Comparison of ENCODE assay signal across 8 cellular contexts in the genomic region with DNA sequence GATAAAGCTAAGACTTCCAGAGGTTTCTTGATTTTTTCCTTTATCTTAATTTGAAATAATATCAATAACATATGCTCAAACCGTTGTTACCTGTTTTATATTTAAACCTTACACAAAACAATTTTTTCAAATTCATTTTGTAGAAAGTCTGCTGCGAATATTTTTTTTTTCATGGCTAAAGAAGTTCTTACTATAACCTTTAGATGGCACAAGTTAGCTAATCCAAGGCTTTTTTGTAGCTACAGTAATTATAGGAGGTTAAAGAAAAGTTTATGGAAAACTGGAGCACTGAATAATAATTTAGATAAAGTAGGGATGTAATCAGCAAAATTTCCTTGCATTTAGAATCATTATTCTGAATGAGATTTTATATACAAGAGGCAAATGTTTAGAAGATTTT.
A peak's percentile ranks its signal among the peaks of the same experiment; 100 is the strongest.
DNase-seq lines count a peak whose midpoint lies in the region; ATAC-seq and TF ChIP-seq lines count a peak whose summit lies in the region.

No MANE protein-coding gene starts in this region.

- no peak overlapping the region for H3K27ac ChIP-seq in lower lobe of right lung

- H3F3A ChIP-seq in Loucy (ENCODE audit: low read depth) = no peaks in the 10 kb centered on the region

- no peaks in the 10 kb centered on the region for H3K4me1 ChIP-seq in Loucy (ENCODE audit: insufficient read depth, low read length, poor library complexity, severe bottlenecking)
- H3K4me1 ChIP-seq in lower lobe of right lung = peaks cover 10% of the 10 kb centered on the region

- H3K27me3 ChIP-seq in Loucy (ENCODE audit: insufficient read depth, low read length, poor library complexity, severe bottlenecking) = no peaks in the 10 kb centered on the region
- H3K27me3 ChIP-seq in lower lobe of right lung (ENCODE audit: low read depth) = no peaks in the 10 kb centered on the region

- no peaks in the 10 kb centered on the region for H3K79me2 ChIP-seq in Loucy (ENCODE audit: insufficient read depth, low read length)

- no peak overlapping the region for H3K9ac ChIP-seq in Loucy (ENCODE audit: low read depth, low read length, poor library complexity, severe bottlenecking)

- no peaks in the 10 kb centered on the region for H3K9me3 ChIP-seq in Loucy (ENCODE audit: insufficient read depth, low read depth, low read length)
- H3K9me3 ChIP-seq in lower lobe of right lung = no peaks in the 10 kb centered on the region

- intact Hi-C loops in lower lobe of right lung (cut with DNase I) = no loop called here

- TF ChIP-seq CTCF in Loucy (conservative IDR thresholded peaks at IDR 0.05; ENCODE audit: low read length) = peak; percentile 80
- peak; percentile 62 for TF ChIP-seq CTCF in astrocyte of the spinal cord (IDR thresholded peaks at IDR 0.05; ENCODE audit: low read depth, low read length)
- TF ChIP-seq CTCF in lower lobe of right lung (IDR thresholded peaks at IDR 0.05) = peak; percentile 62
- no peak for TF ChIP-seq CTCF in omental fat pad (IDR thresholded peaks at IDR 0.05)

- ATAC-seq in lower lobe of right lung (peak; percentile 56 to 87), HG03196 (IDR thresholded peaks at IDR 0.05; ENCODE audit: unreplicated experiment) (no peak), GM21447 (IDR thresholded peaks at IDR 0.05; ENCODE audit: unreplicated experiment) (no peak), HG03095 (IDR thresholded peaks at IDR 0.05; ENCODE audit: unreplicated experiment) (no peak), omental fat pad (ENCODE audit: low FRiP score) (no peak)

- no peaks in the 10 kb centered on the region for H3K9me2 ChIP-seq in Loucy (replicated peaks; ENCODE audit: low read depth, low read length)

- H4K20me1 ChIP-seq in Loucy (ENCODE audit: insufficient read depth, low read length, poor library complexity, severe bottlenecking) = no peaks in the 10 kb centered on the region

- in situ Hi-C loops in astrocyte of the spinal cord (cut with HindIII; ENCODE audit: low sequenced_read_pairs) = no loop called here

- H3K36me3 ChIP-seq in Loucy (ENCODE audit: insufficient read depth, low read length) (no peaks in the 10 kb centered on the region), lower lobe of right lung (no peaks in the 10 kb centered on the region)

- no peak overlapping the region for H2AFZ ChIP-seq in Loucy (ENCODE audit: low read length)

- peak; percentile 21 for DNase-seq in DMS153 (lab: John Stamatoyannopoulos, UW)
- peak; percentile 67 for DNase-seq in astrocyte of the spinal cord (ENCODE audit: low read depth, low spot score)
- no peak for DNase-seq in lower lobe of right lung
- no peak for DNase-seq in omental fat pad (ENCODE audit: low spot score)

- no peak overlapping the region for H3K4me2 ChIP-seq in Loucy (ENCODE audit: low read depth, low read length, poor library complexity, severe bottlenecking)

- H3K4me3 ChIP-seq in Loucy (ENCODE audit: low read length, poor library complexity, severe bottlenecking) (no peak overlapping the region), astrocyte of the spinal cord (ENCODE audit: low read depth, low read length) (no peak overlapping the region), lower lobe of right lung (no peak overlapping the region)

Comparison
In these comparisons a context has a peak if more than half of its experiments do, and no peak if none do; other contexts are left out.
1. DNase-seq: peak in DMS153 (single experiment) and astrocyte of the spinal cord (single experiment); none in lower lobe of right lung (single experiment) and omental fat pad (single experiment).
2. CTCF ChIP-seq: peak in Loucy (single experiment), astrocyte of the spinal cord (single experiment) and lower lobe of right lung (single experiment); none in omental fat pad (0 of 3).
3. ATAC-seq: peak in lower lobe of right lung (2 of 2); none in HG03196 (single experiment), GM21447 (single experiment), HG03095 (single experiment) and omental fat pad (single experiment).